ENCODE assay signal across 14 cellular contexts in the genomic region with DNA sequence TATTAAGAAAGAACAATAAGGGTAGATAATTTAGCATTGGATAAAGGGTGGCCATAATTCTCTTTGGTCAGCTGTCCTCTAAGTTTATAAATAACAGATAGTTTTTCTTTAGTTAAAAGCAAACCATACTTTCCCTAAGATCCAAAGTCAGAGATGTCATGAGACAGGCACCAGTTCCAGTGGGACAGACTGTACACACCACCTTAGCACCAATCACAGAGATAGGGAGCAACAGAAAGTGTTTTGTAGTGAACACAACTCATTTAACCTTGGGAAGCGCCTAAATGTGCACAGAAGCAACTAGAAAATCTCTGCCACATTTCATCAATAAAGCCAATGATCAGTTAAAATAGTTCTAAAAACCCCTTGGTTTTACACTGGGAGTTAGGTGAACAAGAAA.
DNase-seq lines count a peak whose midpoint lies in the region; ATAC-seq and TF ChIP-seq lines count a peak whose summit lies in the region.
"Had no signal": no experiment of that assay in that cellular context is flagged by ENCODE, and none has a peak within 500 bp of the region (broad histone marks: within the 10 kb centered on the region; RNA-seq: fewer than 3 reads in every experiment).

No MANE protein-coding gene starts in this region.

- H3K9me3 ChIP-seq in left ventricle myocardium inferior (replicated peaks), result no peaks in the 10 kb centered on the region
- H3K9me3 ChIP-seq in right atrium auricular region, result no peaks in the 10 kb centered on the region
- H3K9me3 ChIP-seq: HAP-1 had no signal

- ATAC-seq in GM21367 (IDR thresholded peaks at IDR 0.05; ENCODE audit: unreplicated experiment), result no peak

- H3K27me3 ChIP-seq in left ventricle myocardium inferior (ENCODE audit: low read depth) (no peaks in the 10 kb centered on the region), right atrium auricular region (no peaks in the 10 kb centered on the region)

- TF ChIP-seq CTCF in left ventricle myocardium inferior (IDR thresholded peaks at IDR 0.05; ENCODE audit: borderline replicate concordance), result no peak
- no peak for TF ChIP-seq CTCF in right atrium auricular region (IDR thresholded peaks at IDR 0.05)

- DNase-seq in left ventricle myocardium inferior (no peak), right atrium auricular region (ENCODE audit: low spot score) (no peak), NCI-H146 (lab: John Stamatoyannopoulos, UW) (peak; percentile 57), NCI-H1930 (lab: John Stamatoyannopoulos, UW) (peak; percentile 57 to 78), globus pallidus (ENCODE audit: low spot score) (no peak)
- DNase-seq: C1 segment of cervical spinal cord; Calu3; CD4-positive, alpha-beta memory T cell; DMS153; DND-41; GOT3; HFFc6 had no signal

- H3K4me1 ChIP-seq in left ventricle myocardium inferior (peaks cover 14% of the 10 kb centered on the region), right atrium auricular region (no peaks in the 10 kb centered on the region)

- H3K27ac ChIP-seq in left ventricle myocardium inferior (replicated peaks) (peak overlapping the region; percentile 4), right atrium auricular region (no peak overlapping the region)

- intact Hi-C loops in left ventricle myocardium inferior (cut with micrococcal nuclease), result no loop called here

- no peak overlapping the region for H3K4me3 ChIP-seq in left ventricle myocardium inferior
- no peak overlapping the region for H3K4me3 ChIP-seq in right atrium auricular region
- H3K4me3 ChIP-seq: HAP-1 had no signal

- H3K36me3 ChIP-seq in left ventricle myocardium inferior (no peaks in the 10 kb centered on the region), right atrium auricular region (no peaks in the 10 kb centered on the region)
- H3K36me3 ChIP-seq: HAP-1 had no signal

Comparison
In these comparisons a context has a peak if more than half of its experiments do, and no peak if none do; other contexts are left out.
1. DNase-seq: peak in NCI-H146 (single experiment) and NCI-H1930 (2 of 2); none in left ventricle myocardium inferior (single experiment), right atrium auricular region (single experiment) and globus pallidus (single experiment).